7 cellular contexts compared by ENCODE assay signal in the genomic region with DNA sequence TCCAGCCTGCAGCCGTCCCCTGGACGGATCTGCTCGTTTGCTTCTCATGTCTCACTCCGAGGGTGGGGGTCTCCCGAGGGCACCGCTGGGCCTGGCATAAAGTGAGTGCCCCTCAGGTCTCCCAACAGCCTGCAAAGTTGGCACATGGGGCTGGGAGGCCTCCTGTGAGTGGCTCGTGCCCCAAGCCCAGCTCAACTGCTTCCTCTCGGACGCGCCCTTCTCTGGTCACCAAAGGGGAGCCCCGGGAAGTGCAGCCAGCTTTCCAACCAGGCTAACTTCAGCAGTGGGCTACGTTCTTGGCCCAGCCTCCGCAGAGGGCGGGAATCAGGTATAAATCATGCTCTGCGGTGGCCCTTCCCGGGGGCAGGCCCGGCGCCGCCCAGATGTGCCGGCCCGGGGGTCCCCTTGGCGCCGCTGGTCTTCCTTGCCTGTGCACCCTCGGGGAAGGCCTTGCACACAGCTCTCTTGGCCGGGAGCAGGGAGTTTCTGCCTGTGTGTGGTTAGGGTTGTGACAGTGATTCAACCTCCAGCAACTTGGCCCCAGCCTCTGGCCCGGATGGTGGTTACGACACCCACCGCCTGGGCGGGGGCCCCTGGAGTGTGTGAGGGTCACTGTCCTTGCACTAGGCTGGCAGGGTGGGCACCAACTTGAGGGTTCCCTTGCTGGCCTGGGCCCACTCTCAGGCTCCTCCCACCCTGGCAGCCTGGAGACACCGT. TPM values are rescaled to one million over a fixed set of nuclear protein-coding genes. Genes with fewer than 3 reads are reported as not detected.
DNase-seq lines count a peak whose midpoint lies in the region; ATAC-seq and TF ChIP-seq lines count a peak whose summit lies in the region.

No MANE protein-coding gene starts in this region.

- H3K4me1 ChIP-seq in right cardiac atrium (ENCODE audit: control insufficient read depth, insufficient read depth, low read length) (peaks cover 27% of the 10 kb centered on the region), tibial nerve (peaks cover 0 to 91% (median 82%) of the 10 kb centered on the region in 4 donors)

- intact Hi-C loops in right cardiac atrium (cut with DNase I), result no loop called here

- DNase-seq in HK-2 (ENCODE audit: unreplicated experiment) (peak; percentile 59), amniotic epithelial cell (ENCODE audit: low read depth) (peak; percentile 72), right cardiac atrium (peak; percentile 82 to 86 (median 82)), tibial nerve (ENCODE audit: low spot score in 2 of 2) (peak; percentile 57 to 65), KBM-7 (no peak)

- ATAC-seq in right cardiac atrium (peak; percentile 36 to 47), GM18517 (IDR thresholded peaks at IDR 0.05; ENCODE audit: unreplicated experiment) (no peak), GM18502 (IDR thresholded peaks at IDR 0.05; ENCODE audit: poor library complexity, unreplicated experiment) (no peak)

- H3K36me3 ChIP-seq in tibial nerve, result peaks cover 0 to 11% (median 0%) of the 10 kb centered on the region in 3 donors

- in situ Hi-C loops in KBM-7 (cut with MboI; ENCODE audit: low pct_unique_long_range_greater_than_20kb, low sequenced_read_pairs), result no loop called here

- H3K4me3 ChIP-seq in right cardiac atrium (ENCODE audit: low read length), result no peak overlapping the region
- H3K4me3 ChIP-seq in tibial nerve, result no peak overlapping the region

- H3K27me3 ChIP-seq in right cardiac atrium (ENCODE audit: control insufficient read depth, insufficient read depth) (no peaks in the 10 kb centered on the region), tibial nerve (no peaks in the 10 kb centered on the region)

- peak in 1 of 2 donors; percentile 37 for TF ChIP-seq EP300 in tibial nerve (IDR thresholded peaks at IDR 0.05)

- TF ChIP-seq CTCF in tibial nerve (IDR thresholded peaks at IDR 0.05), result no peak

- H3K9me3 ChIP-seq in right cardiac atrium (ENCODE audit: control insufficient read depth, low read length), result no peaks in the 10 kb centered on the region
- H3K9me3 ChIP-seq in tibial nerve, result no peaks in the 10 kb centered on the region

- 62% methylated on average over 30 of the region's 30 CpGs for WGBS in right cardiac atrium
- 63 to 75% methylated on average over 15 to 30 of the region's 30 CpGs for WGBS in tibial nerve, 2 donors

- H3K27ac ChIP-seq in right cardiac atrium (ENCODE audit: low read length), result peak overlapping the region; percentile 31
- H3K27ac ChIP-seq in tibial nerve, result peak overlapping the region in 3 of 4 donors; percentile 14 to 62 (median 58)

- TF ChIP-seq POLR2A in tibial nerve (IDR thresholded peaks at IDR 0.05), result no peak

RNA-seq across cellular contexts. Expression of gene CEBPG, which starts 20.7 kb away (rescaled TPM):
- total RNA-seq in right cardiac atrium (10 to 100 TPM; 13.1 to 18.3 (median 15.7) TPM), tibial nerve (10 to 100 TPM; 15.5 to 18.6 (median 16.7) TPM)
- 12.7 TPM for polyA plus RNA-seq in right cardiac atrium

Comparison
In these comparisons a context has a peak if more than half of its experiments do, and no peak if none do; other contexts are left out.
1. ATAC-seq: peak in right cardiac atrium (2 of 2); none in GM18517 (single experiment) and GM18502 (single experiment).